Comparison of ENCODE assay signal across 1 cellular context in genomic region chr4:61210186-61210939, GRCh38.
TF ChIP-seq lines count a peak whose summit lies in the region.

No MANE protein-coding gene starts in this region.

TF ChIP-seq in WTC11, 78 proteins besides CTCF, POLR2A, EP300 and RAD21 (continued from another document):
- TF ChIP-seq FOXP4 (CRISPR knock-in tag; IDR thresholded peaks at IDR 0.05) (peak; percentile 98), GRHL2 (CRISPR knock-in tag; IDR thresholded peaks at IDR 0.05; ENCODE audit: insufficient replicate concordance, severe bottlenecking) (no peak)
